In the genomic region with DNA sequence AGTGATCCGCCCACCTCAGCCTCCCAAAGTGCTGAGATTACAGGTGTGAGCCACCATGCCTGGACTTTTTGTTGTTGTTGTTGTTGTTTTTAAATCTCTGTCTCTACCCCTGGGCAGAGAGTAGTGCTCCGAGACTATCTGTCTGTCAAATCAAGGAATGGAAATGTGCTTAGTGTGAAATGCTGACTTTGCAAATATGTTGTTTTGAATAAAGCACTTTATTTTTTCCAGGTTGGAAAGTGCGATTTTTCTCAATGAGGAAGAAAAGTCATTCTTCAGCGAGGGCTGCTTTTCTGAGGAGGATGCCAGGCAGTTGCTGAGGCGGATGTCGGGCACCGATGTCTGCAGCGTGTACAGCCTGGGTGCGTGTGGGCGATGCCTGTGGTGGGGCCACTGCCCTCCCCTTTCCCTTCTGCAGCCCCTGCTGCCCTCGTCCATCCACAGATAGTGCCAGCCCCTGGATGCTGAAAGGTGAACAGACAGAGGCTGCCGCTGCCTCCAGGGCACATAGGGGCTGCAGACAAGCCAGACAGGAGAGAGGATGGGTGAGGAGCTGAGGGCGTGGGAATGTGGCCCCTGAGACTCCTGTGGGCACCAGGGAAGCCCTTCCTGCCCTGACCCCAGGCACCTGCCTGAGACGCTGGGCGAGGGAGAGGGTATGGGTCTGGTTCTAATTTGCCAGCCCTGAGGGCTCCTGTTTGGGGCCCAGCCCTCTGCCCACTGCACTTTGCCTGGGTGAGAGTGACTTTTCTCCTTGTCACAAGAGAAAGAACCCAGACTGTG, we compare ENCODE assay signal across 22 cellular contexts. TPM values are rescaled to one million over a fixed set of nuclear protein-coding genes. Genes with fewer than 3 reads are reported as not detected.
DNase-seq lines count a peak whose midpoint lies in the region; ATAC-seq, FAIRE-seq and TF ChIP-seq lines count a peak whose summit lies in the region.
"Had no signal": no experiment of that assay in that cellular context is flagged by ENCODE, and none has a peak within 500 bp of the region (broad histone marks: within the 10 kb centered on the region; RNA-seq: fewer than 3 reads in every experiment).

No MANE protein-coding gene starts in this region.

- intact Hi-C loops in CD4-positive, alpha-beta T cell (cut with DNase I, micrococcal nuclease): no loop called here

- WGBS in A549 (ENCODE audit: missing lambda C conversion rate): 93% methylated on average over 13 of the region's 15 CpGs

- H3K27me3 Mint-ChIP-seq in CD4-positive, alpha-beta T cell: no peaks in the 10 kb centered on the region
- no peaks in the 10 kb centered on the region for H3K27me3 Mint-ChIP-seq in central memory CD8-positive, alpha-beta T cell
- no peaks in the 10 kb centered on the region for H3K27me3 Mint-ChIP-seq in neural crest cell (ENCODE audit: low read depth)
- H3K27me3 Mint-ChIP-seq: naive thymus-derived CD8-positive, alpha-beta T cell had no signal

- POLR2A ChIA-PET in A549 (lab: Yijun Ruan, JAX): no interaction called here
- POLR2A ChIA-PET in CD4-positive, alpha-beta T cell (lab: Charles Lee): no interaction called here

- H3K36me3 Mint-ChIP-seq in CD4-positive, alpha-beta T cell (ENCODE audit: low read depth): peaks cover 71% of the 10 kb centered on the region
- peaks cover 30% of the 10 kb centered on the region for H3K36me3 Mint-ChIP-seq in central memory CD8-positive, alpha-beta T cell (ENCODE audit: insufficient read depth)
- H3K36me3 Mint-ChIP-seq in neural crest cell (ENCODE audit: low read depth): no peaks in the 10 kb centered on the region

- no peak overlapping the region for H3K27ac ChIP-seq in A549
- H3K27ac ChIP-seq in CD4-positive, alpha-beta T cell (ENCODE audit: low read depth, low read length): no peak overlapping the region
- H3K27ac ChIP-seq: SJCRH30 had no signal

- TF ChIP-seq POLR2A in A549 (IDR thresholded peaks at IDR 0.05; ENCODE audit: low read length): no peak

- CTCF ChIA-PET in A549 (lab: Yijun Ruan, JAX): interaction anchor here (1.0 to 1.3 kb wide), 2 partner anchors 45 to 180 kb away, joined by 3 read pairs; no protein-coding TSS in a partner anchor
- CTCF ChIA-PET in CD4-positive, alpha-beta T cell (lab: Charles Lee): interaction anchor here (1.4 kb wide), 1 partner anchor 19 kb away, joined by 4 read pairs; no protein-coding TSS in a partner anchor

- no peaks in the 10 kb centered on the region for H3K9me3 Mint-ChIP-seq in CD4-positive, alpha-beta T cell
- H3K9me3 Mint-ChIP-seq in central memory CD8-positive, alpha-beta T cell: no peaks in the 10 kb centered on the region
- H3K9me3 Mint-ChIP-seq in neural crest cell: no peaks in the 10 kb centered on the region
- H3K9me3 Mint-ChIP-seq: activated T-cell treated with anti-CD3 and anti-CD28 coated beads, Interleukin-2, amount 50 U/mL, for 72 hours; naive thymus-derived CD8-positive, alpha-beta T cell had no signal

- H3K4me1 ChIP-seq in A549: peaks cover 18% of the 10 kb centered on the region

- peak overlapping the region; percentile 79 for H3K27ac Mint-ChIP-seq in CD4-positive, alpha-beta T cell
- H3K27ac Mint-ChIP-seq in central memory CD8-positive, alpha-beta T cell (ENCODE audit: low read depth): peak overlapping the region; percentile 91
- peak overlapping the region; percentile 12 for H3K27ac Mint-ChIP-seq in neural crest cell (ENCODE audit: unreplicated experiment)
- H3K27ac Mint-ChIP-seq: activated T-cell treated with anti-CD3 and anti-CD28 coated beads, Interleukin-2, amount 50 U/mL, for 72 hours had no signal

- ATAC-seq in A549: no peak
- no peak for ATAC-seq in CD4-positive, alpha-beta T cell (ENCODE audit: poor library complexity)
- ATAC-seq in central memory CD8-positive, alpha-beta T cell (replicated peaks; ENCODE audit: extremely low read depth, poor library complexity, severe bottlenecking): no peak
- no peak for ATAC-seq in GM21390 (IDR thresholded peaks at IDR 0.05; ENCODE audit: unreplicated experiment)
- ATAC-seq: activated T-cell treated with anti-CD3 and anti-CD28 coated beads, Interleukin-2, amount 50 U/mL, for 72 hours; heart right ventricle; lower lobe of right lung had no signal

- H3K9me3 ChIP-seq in A549: no peaks in the 10 kb centered on the region
- H3K9me3 ChIP-seq in CD4-positive, alpha-beta T cell (ENCODE audit: control insufficient read depth, low read length): no peaks in the 10 kb centered on the region
- H3K9me3 ChIP-seq: lower lobe of right lung, SJCRH30, suprapubic skin had no signal

- TF ChIP-seq CTCF in A549 (IDR thresholded peaks at IDR 0.05) (no peak), neural crest cell (conservative IDR thresholded peaks at IDR 0.05) (no peak)
- no peak for TF ChIP-seq CTCF in CD4-positive, alpha-beta T cell (IDR thresholded peaks at IDR 0.05)

- H3K4me2 ChIP-seq in A549: no peak overlapping the region

- no peak overlapping the region for H3K4me3 Mint-ChIP-seq in CD4-positive, alpha-beta T cell
- no peak overlapping the region for H3K4me3 Mint-ChIP-seq in central memory CD8-positive, alpha-beta T cell
- H3K4me3 Mint-ChIP-seq in neural crest cell: no peak overlapping the region
- H3K4me3 Mint-ChIP-seq: activated T-cell treated with anti-CD3 and anti-CD28 coated beads, Interleukin-2, amount 50 U/mL, for 72 hours had no signal

- no peak overlapping the region for H3K4me3 ChIP-seq in A549
- H3K4me3 ChIP-seq: heart right ventricle, lower lobe of right lung, SJCRH30, suprapubic skin had no signal

- no peak for TF ChIP-seq EP300 in A549 (IDR thresholded peaks at IDR 0.05)

- TF ChIP-seq RAD21 in A549 (conservative IDR thresholded peaks at IDR 0.05 in 1 of 2, IDR thresholded peaks at IDR 0.05 in 1 of 2): no peak

- no peak for FAIRE-seq in A549 (lab: Jason Lieb, UNC)
- FAIRE-seq: frontal cortex, urothelium cell line had no signal

- peaks cover 40% of the 10 kb centered on the region for H3K4me1 Mint-ChIP-seq in CD4-positive, alpha-beta T cell (ENCODE audit: low read depth)
- peaks cover 60% of the 10 kb centered on the region for H3K4me1 Mint-ChIP-seq in central memory CD8-positive, alpha-beta T cell
- H3K4me1 Mint-ChIP-seq in neural crest cell: peaks cover 37% of the 10 kb centered on the region

- no peak for DNase-seq in A549 (ENCODE audit: low read depth in 1 of 2, low spot score in 1 of 2)
- DNase-seq in CD4-positive, alpha-beta T cell: no peak
- DNase-seq in central memory CD8-positive, alpha-beta T cell (ENCODE audit: low spot score in 2 of 2): no peak
- no peak for DNase-seq in neural crest cell (ENCODE audit: low read depth, low spot score)
- no peak for DNase-seq in Ammon's horn (ENCODE audit: low spot score)
- DNase-seq in cerebellar nuclear complex (lab: John Stamatoyannopoulos, UW): no peak
- DNase-seq: activated CD4-positive, alpha-beta T cell treated with anti-CD3 and anti-CD28 coated beads, Interleukin-2, amount 50 U/mL, for 48 hours; activated naive CD4-positive, alpha-beta T cell; activated T-cell treated with anti-CD3 and anti-CD28 coated beads, Interleukin-2, amount 50 U/mL, for 72 hours; kidney glomerular epithelial cell; lower lobe of right lung; naive thymus-derived CD8-positive, alpha-beta T cell; NCI-H146; SJCRH30; stimulated activated naive CD4-positive, alpha-beta T cell had no signal

- no peaks in the 10 kb centered on the region for H3K27me3 ChIP-seq in CD4-positive, alpha-beta T cell (ENCODE audit: control insufficient read depth, insufficient read depth, low read length)
- H3K27me3 ChIP-seq: heart right ventricle, SJCRH30, suprapubic skin had no signal

TF ChIP-seq in A549, 52 proteins besides CTCF, POLR2A, EP300 and RAD21:
- no peak for TF ChIP-seq EHF (CRISPR knock-in tag; IDR thresholded peaks at IDR 0.05)
- TF ChIP-seq SREBF2 (IDR thresholded peaks at IDR 0.05): no peak
- TF ChIP-seq KDM1A (IDR thresholded peaks at IDR 0.05; ENCODE audit: low read depth): no peak
- peak; percentile 97 for TF ChIP-seq MAFK (IDR thresholded peaks at IDR 0.05; ENCODE audit: partially characterized antibody)
- TF ChIP-seq NPAS2 (CRISPR knock-in tag; IDR thresholded peaks at IDR 0.05; ENCODE audit: borderline replicate concordance): no peak

RNA-seq across cellular contexts. Expression of a gene that starts 23.7 kb away (rescaled TPM):
- 2.8 and 3.3 TPM in 2 replicates for polyA plus RNA-seq in A549 (2011; rRNA removed)
- polyA plus RNA-seq in A549 (2012; cell fraction: cytosol; rRNA removed): 5.0 and 6.4 TPM in 2 replicates
- 22.6 and 31.5 TPM in 2 replicates for polyA plus RNA-seq in A549 (2012; cell fraction: nucleus; rRNA removed)
- polyA plus RNA-seq in A549 (2017; fragmentation: RNase III; extraction: RNeasy Plus Mini Kit Qiagen cat#74134 plus additional on column Dnase treatment): 5.4 to 8.1 TPM (median 7.4 TPM) in 3 replicates
- 6.0 and 8.6 TPM in 2 replicates for polyA minus RNA-seq in A549 (2011; rRNA and poly(A)+ RNA removed)
- 100 to 1,000 TPM; 119 to 127 TPM for total RNA-seq in CD4-positive, alpha-beta T cell
- 2.5 and 2.7 TPM in 2 replicates for total RNA-seq in neural crest cell

RNA-seq across cellular contexts. Expression of a gene that starts 46.8 kb away (rescaled TPM):
- 7.4 and 9.2 TPM in 2 replicates for polyA plus RNA-seq in A549 (2011; rRNA removed)
- polyA plus RNA-seq in A549 (2012; cell fraction: cytosol; rRNA removed): 11.8 and 19.5 TPM in 2 replicates
- polyA plus RNA-seq in A549 (2012; cell fraction: nucleus; rRNA removed): 18.5 and 23.8 TPM in 2 replicates
- 4.6 to 8.0 TPM (median 4.9 TPM) in 3 replicates for polyA plus RNA-seq in A549 (2017; fragmentation: RNase III; extraction: RNeasy Plus Mini Kit Qiagen cat#74134 plus additional on column Dnase treatment)
- 5.4 and 5.6 TPM in 2 replicates for polyA minus RNA-seq in A549 (2011; rRNA and poly(A)+ RNA removed)
- total RNA-seq in CD4-positive, alpha-beta T cell: not detected
- 3.4 and 3.7 TPM in 2 replicates for total RNA-seq in neural crest cell
- total RNA-seq: activated T-cell treated with anti-CD3 and anti-CD28 coated beads, Interleukin-2, amount 50 U/mL, for 72 hours; mononuclear cell; naive thymus-derived CD8-positive, alpha-beta T cell; NCI-H460 had no signal
- polyA plus RNA-seq: naive thymus-derived CD8-positive, alpha-beta T cell had no signal

Comparison
In these comparisons a context has a peak if more than half of its experiments do, and no peak if none do; other contexts are left out.
1. H3K27ac Mint-ChIP-seq: peak in every context shown above with its lines; median percentile 91 in central memory CD8-positive, alpha-beta T cell; 79 in CD4-positive, alpha-beta T cell; 12 in neural crest cell.
2. RNA of a gene that starts 23.7 kb away (total RNA-seq): 119 to 127 TPM in CD4-positive, alpha-beta T cell; 2.5 to 2.7 TPM in neural crest cell; every median in the first group is over 10 times any median in the second.